8 cellular contexts compared by ENCODE assay signal in the genomic region with DNA sequence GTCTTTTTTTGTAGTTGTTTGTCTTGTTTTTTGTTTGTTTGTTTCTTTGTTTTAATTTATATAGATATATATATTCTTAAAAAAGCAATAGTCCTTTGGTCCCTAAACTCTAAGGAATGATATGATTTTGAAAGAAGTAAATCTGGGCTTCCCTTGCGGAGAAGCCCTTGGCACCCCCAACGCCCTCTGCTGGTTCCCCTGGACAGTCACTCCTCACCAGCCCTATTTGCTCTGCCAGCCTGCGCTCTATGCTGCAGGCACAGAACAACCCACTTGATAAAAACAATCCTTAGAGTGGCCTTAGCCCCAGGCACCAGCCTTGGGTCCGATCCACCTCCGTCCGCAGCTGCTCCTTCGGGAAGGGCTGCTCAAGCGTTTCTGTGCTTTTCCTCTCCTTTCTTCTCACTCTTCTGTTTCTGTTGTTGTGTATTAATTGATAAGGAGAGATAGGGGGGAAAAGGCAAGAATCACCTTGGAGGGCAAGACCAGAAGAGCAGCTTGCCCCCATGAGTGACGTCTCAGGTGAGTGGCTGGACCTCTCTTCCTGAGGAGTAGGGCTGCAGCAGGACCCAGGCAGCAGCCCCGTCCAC. TPM values are rescaled to one million over a fixed set of nuclear protein-coding genes. Genes with fewer than 3 reads are reported as not detected.
DNase-seq lines count a peak whose midpoint lies in the region; ATAC-seq, FAIRE-seq and TF ChIP-seq lines count a peak whose summit lies in the region.

No MANE protein-coding gene starts in this region.

- H3K4me1 Mint-ChIP-seq in GM23338 = no peaks in the 10 kb centered on the region; the same call in 2 of the 3 replicates
- peaks cover 3% of the 10 kb centered on the region for H3K4me1 Mint-ChIP-seq in astrocyte (ENCODE audit: low read depth, unreplicated experiment)
- H3K4me1 Mint-ChIP-seq in stimulated activated effector memory CD8-positive, alpha-beta T cell treated with anti-CD3 and anti-CD28 coated beads, Interleukin-12 subunit alpha, Interleukin-12 subunit beta, amount 100 ng/mL, for 72 hours = no peaks in the 10 kb centered on the region

- TF ChIP-seq CTCF in GM23338 (conservative IDR thresholded peaks at IDR 0.05; ENCODE audit: low read depth in 2 of 2) (peak; percentile 63 to 78), astrocyte (IDR thresholded peaks at IDR 0.05; ENCODE audit: insufficient read depth, low read depth, low read length) (peak; percentile 29), kidney (IDR thresholded peaks at IDR 0.05; ENCODE audit: borderline replicate concordance, extremely low read depth, insufficient read depth) (peak; percentile 14)

- H3K9me2 ChIP-seq in GM23338 (ENCODE audit: insufficient read depth) = no peaks in the 10 kb centered on the region

- H3K27me3 ChIP-seq in GM23338 (ENCODE audit: insufficient read depth) (no peaks in the 10 kb centered on the region), astrocyte (ENCODE audit: insufficient read depth, low read length) (peaks cover 2% of the 10 kb centered on the region)

- no peaks in the 10 kb centered on the region for H3K36me3 ChIP-seq in GM23338 (ENCODE audit: insufficient read depth)
- no peaks in the 10 kb centered on the region for H3K36me3 ChIP-seq in astrocyte (ENCODE audit: insufficient read depth, low read length)
- H3K36me3 ChIP-seq in kidney (ENCODE audit: control insufficient read depth in 1 of 2, insufficient read depth in 2 of 2, low read length in 2 of 2) = no peaks in the 10 kb centered on the region

- no peaks in the 10 kb centered on the region for H4K20me1 ChIP-seq in GM23338 (replicated peaks; ENCODE audit: insufficient read depth)
- H4K20me1 ChIP-seq in astrocyte (ENCODE audit: insufficient read depth, low read length) = no peaks in the 10 kb centered on the region

- no peaks in the 10 kb centered on the region for H3K79me2 ChIP-seq in GM23338 (replicated peaks; ENCODE audit: insufficient read depth)
- no peaks in the 10 kb centered on the region for H3K79me2 ChIP-seq in astrocyte (ENCODE audit: insufficient read depth, low read length)

- DNase-seq in AG08395 (ENCODE audit: low spot score) (peak; percentile 37), GM23338 (ENCODE audit: low spot score) (peak; percentile 85), astrocyte (ENCODE audit: low read depth) (no peak), kidney (no peak)
- DNase-seq in stimulated activated effector memory CD8-positive, alpha-beta T cell treated with anti-CD3 and anti-CD28 coated beads, Interleukin-12 subunit alpha, Interleukin-12 subunit beta, amount 100 ng/mL, for 72 hours (ENCODE audit: low spot score in 2 of 2) = no peak

- H3K9me3 Mint-ChIP-seq in GM23338 (no peaks in the 10 kb centered on the region), astrocyte (ENCODE audit: unreplicated experiment) (no peaks in the 10 kb centered on the region)
- no peaks in the 10 kb centered on the region for H3K9me3 Mint-ChIP-seq in stimulated activated effector memory CD8-positive, alpha-beta T cell treated with anti-CD3 and anti-CD28 coated beads, Interleukin-12 subunit alpha, Interleukin-12 subunit beta, amount 100 ng/mL, for 72 hours

- no peak overlapping the region for H3K4me2 ChIP-seq in GM23338
- H3K4me2 ChIP-seq in astrocyte (ENCODE audit: low read length) = no peak overlapping the region

- no peaks in the 10 kb centered on the region for H3K9me3 ChIP-seq in astrocyte (ENCODE audit: insufficient read depth, low read depth, low read length)
- no peaks in the 10 kb centered on the region for H3K9me3 ChIP-seq in kidney (ENCODE audit: control insufficient read depth in 1 of 2, low read length in 2 of 2)

- intact Hi-C loops in kidney (cut with DNase I) = no loop called here

- H3K27ac ChIP-seq in GM23338 (ENCODE audit: low read depth) = no peak overlapping the region
- no peak overlapping the region for H3K27ac ChIP-seq in astrocyte (ENCODE audit: low read depth, low read length)
- no peak overlapping the region for H3K27ac ChIP-seq in kidney (ENCODE audit: low read depth in 2 of 2, low read length in 2 of 2)

- no peak overlapping the region for H3K4me3 Mint-ChIP-seq in GM23338
- H3K4me3 Mint-ChIP-seq in astrocyte (ENCODE audit: unreplicated experiment) = no peak overlapping the region
- no peak overlapping the region for H3K4me3 Mint-ChIP-seq in stimulated activated effector memory CD8-positive, alpha-beta T cell treated with anti-CD3 and anti-CD28 coated beads, Interleukin-12 subunit alpha, Interleukin-12 subunit beta, amount 100 ng/mL, for 72 hours

- H3K9ac ChIP-seq in astrocyte (ENCODE audit: low read length) (no peak overlapping the region), kidney (ENCODE audit: low read length in 2 of 2) (no peak overlapping the region)

- ATAC-seq in GM23338 (peak; percentile 88), SK-N-SH treated with all-trans-retinoic acid at 6 μM for 48 hours (peak; percentile 80), HG03457 (IDR thresholded peaks at IDR 0.05; ENCODE audit: unreplicated experiment) (no peak), HG03139 (IDR thresholded peaks at IDR 0.05; ENCODE audit: unreplicated experiment) (no peak)
- ATAC-seq in stimulated activated effector memory CD8-positive, alpha-beta T cell treated with anti-CD3 and anti-CD28 coated beads, Interleukin-12 subunit alpha, Interleukin-12 subunit beta, amount 100 ng/mL, for 72 hours = peak; percentile 47

- no peak overlapping the region for H3K4me3 ChIP-seq in GM23338
- H3K4me3 ChIP-seq in astrocyte (ENCODE audit: insufficient read depth, low read depth, low read length) = no peak overlapping the region
- H3K4me3 ChIP-seq in kidney (ENCODE audit: low read length in 2 of 2) = no peak overlapping the region

- H3K27me3 Mint-ChIP-seq in GM23338 (ENCODE audit: insufficient read depth, low read depth, poor library complexity) (peaks cover 4% of the 10 kb centered on the region), astrocyte (ENCODE audit: low read depth, unreplicated experiment) (peaks cover 13% of the 10 kb centered on the region)

- H3K27ac Mint-ChIP-seq in GM23338 (no peak overlapping the region), astrocyte (ENCODE audit: unreplicated experiment) (no peak overlapping the region)
- H3K27ac Mint-ChIP-seq in stimulated activated effector memory CD8-positive, alpha-beta T cell treated with anti-CD3 and anti-CD28 coated beads, Interleukin-12 subunit alpha, Interleukin-12 subunit beta, amount 100 ng/mL, for 72 hours = no peak overlapping the region

- no peaks in the 10 kb centered on the region; the same call in 2 of the 3 replicates for H3K36me3 Mint-ChIP-seq in GM23338 (ENCODE audit: low read depth)
- H3K36me3 Mint-ChIP-seq in astrocyte (ENCODE audit: low read depth, unreplicated experiment) = peaks cover 2% of the 10 kb centered on the region
- H3K36me3 Mint-ChIP-seq in stimulated activated effector memory CD8-positive, alpha-beta T cell treated with anti-CD3 and anti-CD28 coated beads, Interleukin-12 subunit alpha, Interleukin-12 subunit beta, amount 100 ng/mL, for 72 hours = no peaks in the 10 kb centered on the region

- FAIRE-seq in astrocyte (lab: Jason Lieb, UNC) (no peak), kidney (lab: Jason Lieb, UNC) (no peak)

- H2AFZ ChIP-seq in GM23338 (peak overlapping the region; percentile 86), astrocyte (ENCODE audit: low read depth, low read length) (no peak overlapping the region)

- H3K4me1 ChIP-seq in GM23338 (ENCODE audit: insufficient read depth) (no peaks in the 10 kb centered on the region), astrocyte (ENCODE audit: insufficient read depth, low read length) (no peaks in the 10 kb centered on the region), kidney (ENCODE audit: control insufficient read depth in 1 of 2, insufficient read depth in 1 of 2, low read depth in 1 of 2, low read length in 2 of 2) (peaks cover 9 to 11% of the 10 kb centered on the region in 2 donors)

- no peaks in the 10 kb centered on the region for H3F3A ChIP-seq in GM23338 (replicated peaks; ENCODE audit: low read depth)

TF ChIP-seq in GM23338, 12 proteins besides CTCF, POLR2A, EP300 and RAD21:
- TF ChIP-seq ZNF114 (CRISPR knock-in tag; IDR thresholded peaks at IDR 0.05) = no peak

TF ChIP-seq in SK-N-SH treated with all-trans-retinoic acid at 6 μM for 48 hours, 23 proteins besides CTCF, POLR2A, EP300 and RAD21:
- no peak for TF ChIP-seq RARB (CRISPR knock-in tag; IDR thresholded peaks at IDR 0.05)
- TF ChIP-seq PPARA (CRISPR knock-in tag; IDR thresholded peaks at IDR 0.05; ENCODE audit: borderline replicate concordance) = no peak
TF ChIP-seq in SK-N-SH treated with all-trans-retinoic acid at 6 μM for 48 hours: peak in this region for 0.

RNA-seq across cellular contexts. Expression of a gene that starts 13.7 kb away (rescaled TPM):
- total RNA-seq in GM23338 (2014; rRNA removed; shearing (Covaris generic)) = 17.8 and 28.1 TPM in 2 replicates
- polyA plus RNA-seq in GM23338 (2016; fragmentation: Nextera tagmentation; extraction: Ambion mirVana) (18.3 and 27.6 TPM in 2 replicates), kidney (ENCODE audit: insufficient read depth, low read depth, low replicate concordance) (50.4 TPM)
- total RNA-seq in astrocyte (49.9 and 62.7 TPM in 2 replicates), kidney (69.7 TPM)

RNA-seq across cellular contexts. Expression of a gene that starts 33.9 kb away (rescaled TPM):
- 0.14 TPM in 1 of 2 replicates, not detected in the other for total RNA-seq in GM23338 (2014; rRNA removed; shearing (Covaris generic))
- not detected in 2 replicates for polyA plus RNA-seq in GM23338 (2016; fragmentation: Nextera tagmentation; extraction: Ambion mirVana)
- 0.41 TPM in 1 of 2 replicates, not detected in the other for total RNA-seq in astrocyte
- 3.5 TPM for total RNA-seq in kidney
- 3.8 TPM for polyA plus RNA-seq in kidney (ENCODE audit: insufficient read depth, low read depth, low replicate concordance)

RNA-seq across cellular contexts. Expression of a gene that starts 55.0 kb away (rescaled TPM):
- 1,067 and 1,137 TPM in 2 replicates for total RNA-seq in GM23338 (2014; rRNA removed; shearing (Covaris generic))
- 432 and 445 TPM in 2 replicates for polyA plus RNA-seq in GM23338 (2016; fragmentation: Nextera tagmentation; extraction: Ambion mirVana)
- 2,189 and 2,288 TPM in 2 replicates for total RNA-seq in astrocyte
- total RNA-seq in kidney = 1,124 TPM
- polyA plus RNA-seq in kidney (ENCODE audit: insufficient read depth, low read depth, low replicate concordance) = 799 TPM

Comparison
In these comparisons a context has a peak if more than half of its experiments do, and no peak if none do; other contexts are left out.
1. DNase-seq: peak in AG08395 (single experiment) and GM23338 (single experiment); none in astrocyte (single experiment), kidney (single experiment) and stimulated activated effector memory CD8-positive, alpha-beta T cell treated with anti-CD3 and anti-CD28 coated beads, Interleukin-12 subunit alpha, Interleukin-12 subunit beta, amount 100 ng/mL, for 72 hours (0 of 2).
2. ATAC-seq: peak in GM23338 (single experiment), SK-N-SH treated with all-trans-retinoic acid at 6 μM for 48 hours (single experiment) and stimulated activated effector memory CD8-positive, alpha-beta T cell treated with anti-CD3 and anti-CD28 coated beads, Interleukin-12 subunit alpha, Interleukin-12 subunit beta, amount 100 ng/mL, for 72 hours (single experiment); none in HG03457 (single experiment) and HG03139 (single experiment).
3. CTCF ChIP-seq: peak in every context shown above with its lines; median percentile 70 in GM23338; 29 in astrocyte; 14 in kidney.